In the genomic region with DNA sequence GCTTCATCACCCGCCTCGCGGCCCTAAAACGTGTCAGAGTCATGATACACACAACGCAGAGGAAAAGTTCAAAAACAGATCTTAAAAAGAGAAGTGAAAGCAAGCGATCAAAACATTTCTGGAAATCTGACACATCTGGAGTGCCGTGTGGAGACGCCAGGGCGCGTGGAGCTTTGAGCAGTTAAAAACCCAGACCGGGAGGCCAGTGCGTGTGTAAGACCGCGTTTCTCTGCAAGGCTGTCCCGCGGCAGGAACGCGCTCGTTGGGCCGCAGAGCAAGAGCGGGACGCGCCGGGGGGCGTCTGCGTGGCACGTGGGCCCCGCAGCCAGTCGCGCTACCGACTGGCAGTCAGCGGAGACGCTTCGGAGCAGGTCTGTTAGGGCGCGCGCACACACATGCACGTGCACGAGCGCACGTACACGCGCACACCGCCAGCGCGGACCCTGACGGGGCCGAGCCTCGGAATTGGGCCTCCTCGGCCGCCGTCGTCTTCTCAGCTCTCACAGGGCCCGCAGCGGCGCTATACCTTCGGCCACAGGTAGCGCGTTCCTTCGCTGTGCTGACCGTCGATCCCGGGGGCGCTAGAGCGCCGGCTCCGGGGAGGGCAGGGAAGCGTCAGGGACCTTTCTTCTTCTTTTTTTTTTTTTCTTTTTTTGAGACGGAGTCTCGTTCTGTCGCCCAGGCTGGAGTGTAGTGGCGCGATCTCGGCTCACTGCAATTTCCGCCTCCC, we compare ENCODE assay signal across 1 cellular context.
TF ChIP-seq lines count a peak whose summit lies in the region.

No MANE protein-coding gene starts in this region.

TF ChIP-seq in HepG2, 621 proteins besides CTCF, POLR2A, EP300 and RAD21 (continued from another document and continues in another):
- TF ChIP-seq ZHX2 (IDR thresholded peaks at IDR 0.05; ENCODE audit: low read depth) (no peak), ZHX2 (CRISPR knock-in tag; IDR thresholded peaks at IDR 0.05; ENCODE audit: borderline replicate concordance) (peak; percentile 86; the same call in 1 of the 2 replicates), MYPOP (CRISPR knock-in tag; IDR thresholded peaks at IDR 0.05) (peak; percentile 88), FOXM1 (CRISPR knock-in tag; IDR thresholded peaks at IDR 0.05) (no peak; the same call in 1 of the 2 replicates), MNT (IDR thresholded peaks at IDR 0.05) (peak; percentile 63), ZNF350 (CRISPR knock-in tag; IDR thresholded peaks at IDR 0.05; ENCODE audit: borderline replicate concordance, low read depth) (peak; percentile 85), ZNF879 (CRISPR knock-in tag; IDR thresholded peaks at IDR 0.05) (peak; percentile 66; the same call in 1 of the 2 replicates), CBX2 (IDR thresholded peaks at IDR 0.05; ENCODE audit: low read depth, low read length) (no peak), CBX2 (CRISPR knock-in tag; IDR thresholded peaks at IDR 0.05; ENCODE audit: low read depth) (no peak), ONECUT2 (CRISPR knock-in tag; IDR thresholded peaks at IDR 0.05) (0 out of 2 replicates have a peak, but pooled peaks have one; percentile 7), TGIF2 (CRISPR knock-in tag; IDR thresholded peaks at IDR 0.05) (peak; percentile 52; the same call in 1 of the 2 replicates), NKX3-1 (CRISPR knock-in tag; IDR thresholded peaks at IDR 0.05) (peak; percentile 91), ZSCAN29 (CRISPR knock-in tag; conservative IDR thresholded peaks at IDR 0.05) (no peak), ZNF580 (CRISPR knock-in tag; IDR thresholded peaks at IDR 0.05; ENCODE audit: borderline replicate concordance, low read depth) (0 out of 2 replicates have a peak, but pooled peaks have one; percentile 49), ZNF367 (CRISPR knock-in tag; IDR thresholded peaks at IDR 0.05; ENCODE audit: borderline replicate concordance) (no peak), MBNL3 (CRISPR knock-in tag; conservative IDR thresholded peaks at IDR 0.05) (no peak), NFIC (IDR thresholded peaks at IDR 0.05; ENCODE audit: low read length) (no peak), BRD4 (CRISPR knock-in tag; IDR thresholded peaks at IDR 0.05) (peak; percentile 71; the same call in 1 of the 2 replicates), ZMAT3 (CRISPR knock-in tag; conservative IDR thresholded peaks at IDR 0.05) (peak; percentile 93), POLR2AphosphoS5 (IDR thresholded peaks at IDR 0.05; ENCODE audit: low read depth, low read length) (peak; percentile 35; the same call in 1 of the 2 replicates), ARNTL (CRISPR knock-in tag; IDR thresholded peaks at IDR 0.05) (peak; percentile 73), THAP11 (CRISPR knock-in tag; IDR thresholded peaks at IDR 0.05) (peak; percentile 89), POLR2AphosphoS2 (IDR thresholded peaks at IDR 0.05; ENCODE audit: low read depth, low read length) (no peak), ZNF260 (CRISPR knock-in tag; IDR thresholded peaks at IDR 0.05; ENCODE audit: borderline replicate concordance, low read depth) (no peak), ZNF691 (CRISPR knock-in tag; IDR thresholded peaks at IDR 0.05; ENCODE audit: borderline replicate concordance, low read depth) (peak; percentile 88), YY1 (IDR thresholded peaks at IDR 0.05; ENCODE audit: insufficient read depth, insufficient replicate concordance, low read depth, low read length) (peak; percentile 50), CENPT (CRISPR knock-in tag; IDR thresholded peaks at IDR 0.05; ENCODE audit: low read depth) (no peak), ZSCAN21 (CRISPR knock-in tag; IDR thresholded peaks at IDR 0.05; ENCODE audit: borderline replicate concordance) (peak; percentile 92; the same call in 1 of the 2 replicates), RFX3 (CRISPR knock-in tag; IDR thresholded peaks at IDR 0.05) (no peak), CAMTA2 (CRISPR knock-in tag; IDR thresholded peaks at IDR 0.05; ENCODE audit: borderline replicate concordance) (0 out of 2 replicates have a peak, but pooled peaks have one; percentile 48), HES4 (CRISPR knock-in tag; IDR thresholded peaks at IDR 0.05; ENCODE audit: borderline replicate concordance) (peak; percentile 91), ZNF292 (CRISPR knock-in tag; IDR thresholded peaks at IDR 0.05; ENCODE audit: borderline replicate concordance, low read depth) (peak; percentile 30; the same call in 1 of the 2 replicates), ZNF576 (CRISPR knock-in tag; IDR thresholded peaks at IDR 0.05) (no peak; the same call in 1 of the 2 replicates), BHLHE40 (IDR thresholded peaks at IDR 0.05; ENCODE audit: low read length) (peak; percentile 64; the same call in 1 of the 2 replicates), ZNF839 (CRISPR knock-in tag; IDR thresholded peaks at IDR 0.05; ENCODE audit: borderline replicate concordance) (peak; percentile 66; the same call in 1 of the 2 replicates)
- TF ChIP-seq, protein P1, sequence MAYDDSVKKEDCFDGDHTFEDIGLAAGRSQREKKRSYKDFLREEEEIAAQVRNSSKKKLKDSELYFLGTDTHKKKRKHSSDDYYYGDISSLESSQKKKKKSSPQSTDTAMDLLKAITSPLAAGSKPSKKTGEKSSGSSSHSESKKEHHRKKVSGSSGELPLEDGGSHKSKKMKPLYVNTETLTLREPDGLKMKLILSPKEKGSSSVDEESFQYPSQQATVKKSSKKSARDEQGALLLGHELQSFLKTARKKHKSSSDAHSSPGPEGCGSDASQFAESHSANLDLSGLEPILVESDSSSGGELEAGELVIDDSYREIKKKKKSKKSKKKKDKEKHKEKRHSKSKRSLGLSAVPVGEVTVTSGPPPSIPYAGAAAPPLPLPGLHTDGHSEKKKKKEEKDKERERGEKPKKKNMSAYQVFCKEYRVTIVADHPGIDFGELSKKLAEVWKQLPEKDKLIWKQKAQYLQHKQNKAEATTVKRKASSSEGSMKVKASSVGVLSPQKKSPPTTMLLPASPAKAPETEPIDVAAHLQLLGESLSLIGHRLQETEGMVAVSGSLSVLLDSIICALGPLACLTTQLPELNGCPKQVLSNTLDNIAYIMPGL (CRISPR knock-in tag; IDR thresholded peaks at IDR 0.05; ENCODE audit: borderline replicate concordance in 1 of 2, low read depth in 1 of 2), result peak; percentile 80 to 95; a peak in 3 of 4 replicates
- TF ChIP-seq, protein P2, sequence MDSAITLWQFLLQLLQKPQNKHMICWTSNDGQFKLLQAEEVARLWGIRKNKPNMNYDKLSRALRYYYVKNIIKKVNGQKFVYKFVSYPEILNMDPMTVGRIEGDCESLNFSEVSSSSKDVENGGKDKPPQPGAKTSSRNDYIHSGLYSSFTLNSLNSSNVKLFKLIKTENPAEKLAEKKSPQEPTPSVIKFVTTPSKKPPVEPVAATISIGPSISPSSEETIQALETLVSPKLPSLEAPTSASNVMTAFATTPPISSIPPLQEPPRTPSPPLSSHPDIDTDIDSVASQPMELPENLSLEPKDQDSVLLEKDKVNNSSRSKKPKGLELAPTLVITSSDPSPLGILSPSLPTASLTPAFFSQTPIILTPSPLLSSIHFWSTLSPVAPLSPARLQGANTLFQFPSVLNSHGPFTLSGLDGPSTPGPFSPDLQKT (CRISPR knock-in tag; IDR thresholded peaks at IDR 0.05; ENCODE audit: borderline replicate concordance), result peak; percentile 75; the same call in 1 of the 2 replicates
- TF ChIP-seq, protein P3, sequence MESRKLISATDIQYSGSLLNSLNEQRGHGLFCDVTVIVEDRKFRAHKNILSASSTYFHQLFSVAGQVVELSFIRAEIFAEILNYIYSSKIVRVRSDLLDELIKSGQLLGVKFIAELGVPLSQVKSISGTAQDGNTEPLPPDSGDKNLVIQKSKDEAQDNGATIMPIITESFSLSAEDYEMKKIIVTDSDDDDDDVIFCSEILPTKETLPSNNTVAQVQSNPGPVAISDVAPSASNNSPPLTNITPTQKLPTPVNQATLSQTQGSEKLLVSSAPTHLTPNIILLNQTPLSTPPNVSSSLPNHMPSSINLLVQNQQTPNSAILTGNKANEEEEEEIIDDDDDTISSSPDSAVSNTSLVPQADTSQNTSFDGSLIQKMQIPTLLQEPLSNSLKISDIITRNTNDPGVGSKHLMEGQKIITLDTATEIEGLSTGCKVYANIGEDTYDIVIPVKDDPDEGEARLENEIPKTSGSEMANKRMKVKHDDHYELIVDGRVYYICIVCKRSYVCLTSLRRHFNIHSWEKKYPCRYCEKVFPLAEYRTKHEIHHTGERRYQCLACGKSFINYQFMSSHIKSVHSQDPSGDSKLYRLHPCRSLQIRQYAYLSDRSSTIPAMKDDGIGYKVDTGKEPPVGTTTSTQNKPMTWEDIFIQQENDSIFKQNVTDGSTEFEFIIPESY (CRISPR knock-in tag; IDR thresholded peaks at IDR 0.05), result 0 out of 2 replicates have a peak, but pooled peaks have one; percentile 28
- TF ChIP-seq, protein P4, sequence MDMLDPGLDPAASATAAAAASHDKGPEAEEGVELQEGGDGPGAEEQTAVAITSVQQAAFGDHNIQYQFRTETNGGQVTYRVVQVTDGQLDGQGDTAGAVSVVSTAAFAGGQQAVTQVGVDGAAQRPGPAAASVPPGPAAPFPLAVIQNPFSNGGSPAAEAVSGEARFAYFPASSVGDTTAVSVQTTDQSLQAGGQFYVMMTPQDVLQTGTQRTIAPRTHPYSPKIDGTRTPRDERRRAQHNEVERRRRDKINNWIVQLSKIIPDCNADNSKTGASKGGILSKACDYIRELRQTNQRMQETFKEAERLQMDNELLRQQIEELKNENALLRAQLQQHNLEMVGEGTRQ (IDR thresholded peaks at IDR 0.05; ENCODE audit: low read depth, low read length), result peak; percentile 40; the same call in 1 of the 2 replicates
- TF ChIP-seq, protein P4 (CRISPR knock-in tag; IDR thresholded peaks at IDR 0.05; ENCODE audit: borderline replicate concordance), result peak; percentile 78; the same call in 1 of the 2 replicates
